ENCODE assay signal across 12 cellular contexts in the genomic region with DNA sequence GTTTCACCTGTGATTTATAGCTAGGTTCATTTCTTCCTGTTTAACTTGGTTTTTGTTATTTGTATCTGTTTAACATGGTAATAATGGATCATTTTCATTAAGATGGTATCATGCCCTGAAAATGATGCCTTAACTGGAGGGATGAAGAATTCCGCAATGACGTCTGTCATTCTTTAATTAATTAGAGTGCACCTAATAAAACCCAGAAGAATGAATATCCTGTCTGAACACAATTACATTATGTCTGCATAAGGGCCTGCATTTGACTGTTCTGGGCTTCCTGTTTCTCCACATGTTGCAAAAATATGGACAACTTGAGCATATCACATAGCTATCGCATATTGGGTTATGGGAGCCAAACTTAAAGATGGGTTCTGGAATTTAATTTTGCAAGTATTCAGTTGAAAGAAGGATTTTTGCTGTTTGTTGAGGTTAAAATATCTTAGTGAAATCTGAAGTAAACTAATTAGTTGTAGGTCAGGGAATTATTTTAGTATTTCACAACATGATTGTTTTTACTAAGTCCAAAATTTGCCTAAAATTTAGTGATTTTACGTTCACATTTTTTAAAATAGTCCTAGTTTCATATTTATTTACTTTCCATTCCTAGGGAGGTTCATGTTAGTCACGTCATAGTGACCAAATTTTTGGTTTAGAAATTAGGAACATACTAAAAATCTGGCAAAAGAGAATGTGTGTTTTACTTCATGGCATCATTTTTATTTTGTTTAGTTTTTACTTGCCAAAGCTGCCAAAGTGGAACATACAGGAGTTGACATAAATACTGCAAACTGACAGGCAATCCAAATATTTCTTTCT.
A peak's percentile ranks its signal among the peaks of the same experiment; 100 is the strongest.
DNase-seq lines count a peak whose midpoint lies in the region; ATAC-seq and TF ChIP-seq lines count a peak whose summit lies in the region.
"Had no signal": no experiment of that assay in that cellular context is flagged by ENCODE, and none has a peak within 500 bp of the region (broad histone marks: within the 10 kb centered on the region; RNA-seq: fewer than 3 reads in every experiment).

No MANE protein-coding gene starts in this region.

- intact Hi-C loops in heart right ventricle (cut with DNase I) (loop anchor here in 5 of 10 donors (5.0 to 10.0 kb wide), 3 partner anchors 53 to 407 kb away; a partner anchor contains a TSS), gastrocnemius medialis (cut with DNase I; ENCODE audit: low total_unique reads) (loop anchor here (5.0 to 10.0 kb wide), 2 partner anchors 53 to 409 kb away; no protein-coding TSS in a partner anchor), mucosa of descending colon (cut with DNase I, micrococcal nuclease) (no loop called here)

- peak overlapping the region; percentile 36 for H3K27ac Mint-ChIP-seq in activated T-helper 17 cell treated with anti-CD3 and anti-CD28 coated beads, Interleukin-2, amount 50 U/mL, for 72 hours

- peak overlapping the region; percentile 23 for H3K4me3 Mint-ChIP-seq in activated T-helper 17 cell treated with anti-CD3 and anti-CD28 coated beads, Interleukin-2, amount 50 U/mL, for 72 hours
- H3K4me3 Mint-ChIP-seq: neural crest cell; T-helper 1 cell treated with Interleukin-12 subunit alpha and Interleukin-12 subunit beta and Interleukin-4 antibody, amounts not matched to agents 30 μg/mL and 1 μg/mL, for 36 hours had no signal

- H3K4me1 ChIP-seq in heart right ventricle (peaks cover 0 to 63% (median 36%) of the 10 kb centered on the region in 9 donors), gastrocnemius medialis (peaks cover 12 to 38% of the 10 kb centered on the region in 2 donors), mucosa of descending colon (ENCODE audit: low read depth) (peaks cover 6% of the 10 kb centered on the region)

- H3K36me3 ChIP-seq in heart right ventricle (no peaks in the 10 kb centered on the region), gastrocnemius medialis (no peaks in the 10 kb centered on the region), mucosa of descending colon (ENCODE audit: low read depth) (no peaks in the 10 kb centered on the region)

- peak; percentile 92 for DNase-seq in AG10803 (ENCODE audit: low read depth)
- no peak for DNase-seq in heart right ventricle
- DNase-seq in gastrocnemius medialis: no peak
- DNase-seq in mucosa of descending colon: no peak
- DNase-seq in NCI-H345 (lab: John Stamatoyannopoulos, UW): no peak
- no peak for DNase-seq in EL
- no peak for DNase-seq in activated gamma-delta T cell treated with Interleukin-2 at 50 U/mL for 16 hours
- DNase-seq: activated CD4-positive, alpha-beta T cell treated with anti-CD3 and anti-CD28 coated beads for 4 hours had no signal

- H3K4me3 ChIP-seq in AG10803 (ENCODE audit: low read length) (no peak overlapping the region), heart right ventricle (no peak overlapping the region), gastrocnemius medialis (no peak overlapping the region), mucosa of descending colon (no peak overlapping the region)
- H3K4me3 ChIP-seq: testis had no signal

- TF ChIP-seq POLR2A in gastrocnemius medialis (IDR thresholded peaks at IDR 0.05): no peak

- no peak for ATAC-seq in activated T-helper 17 cell treated with anti-CD3 and anti-CD28 coated beads, Interleukin-2, amount 50 U/mL, for 72 hours (replicated peaks)
- ATAC-seq in heart right ventricle (peak in 2 of 8 donors; percentile 26 to 33), gastrocnemius medialis (no peak), mucosa of descending colon (no peak)

- 66 to 73% methylated on average over 5 of the region's 5 CpGs for WGBS in heart right ventricle, 2 donors

- no peaks in the 10 kb centered on the region for H3K27me3 ChIP-seq in heart right ventricle
- H3K27me3 ChIP-seq in gastrocnemius medialis: no peaks in the 10 kb centered on the region
- H3K27me3 ChIP-seq: testis had no signal

- TF ChIP-seq CTCF in AG10803 (conservative IDR thresholded peaks at IDR 0.05; ENCODE audit: low read length) (no peak), heart right ventricle (IDR thresholded peaks at IDR 0.05) (no peak), gastrocnemius medialis (IDR thresholded peaks at IDR 0.05 in 4 of 5, conservative IDR thresholded peaks at IDR 0.05 in 1 of 5) (no peak), mucosa of descending colon (IDR thresholded peaks at IDR 0.05) (no peak)

- H3K27me3 Mint-ChIP-seq in activated T-helper 17 cell treated with anti-CD3 and anti-CD28 coated beads, Interleukin-2, amount 50 U/mL, for 72 hours: no peaks in the 10 kb centered on the region

- H3K36me3 Mint-ChIP-seq in activated T-helper 17 cell treated with anti-CD3 and anti-CD28 coated beads, Interleukin-2, amount 50 U/mL, for 72 hours (ENCODE audit: low read depth): no peaks in the 10 kb centered on the region

- no peaks in the 10 kb centered on the region for H3K9me3 ChIP-seq in heart right ventricle
- H3K9me3 ChIP-seq in gastrocnemius medialis: no peaks in the 10 kb centered on the region
- H3K9me3 ChIP-seq in mucosa of descending colon: no peaks in the 10 kb centered on the region
- H3K9me3 ChIP-seq: testis had no signal

- no peaks in the 10 kb centered on the region for H3K9me3 Mint-ChIP-seq in activated T-helper 17 cell treated with anti-CD3 and anti-CD28 coated beads, Interleukin-2, amount 50 U/mL, for 72 hours
- H3K9me3 Mint-ChIP-seq: neural crest cell had no signal

- in situ Hi-C loops in gastrocnemius medialis (cut with MboI; ENCODE audit: low sequenced_read_pairs in 4 of 4): no loop called here

- H3K4me1 Mint-ChIP-seq in activated T-helper 17 cell treated with anti-CD3 and anti-CD28 coated beads, Interleukin-2, amount 50 U/mL, for 72 hours: peaks cover 7% of the 10 kb centered on the region

- H3K27ac ChIP-seq in heart right ventricle (peak overlapping the region in 8 of 10 donors; percentile 20 to 76 (median 53)), gastrocnemius medialis (peak overlapping the region in 3 of 4 donors; percentile 39 to 73 (median 56))
